In the genomic region with DNA sequence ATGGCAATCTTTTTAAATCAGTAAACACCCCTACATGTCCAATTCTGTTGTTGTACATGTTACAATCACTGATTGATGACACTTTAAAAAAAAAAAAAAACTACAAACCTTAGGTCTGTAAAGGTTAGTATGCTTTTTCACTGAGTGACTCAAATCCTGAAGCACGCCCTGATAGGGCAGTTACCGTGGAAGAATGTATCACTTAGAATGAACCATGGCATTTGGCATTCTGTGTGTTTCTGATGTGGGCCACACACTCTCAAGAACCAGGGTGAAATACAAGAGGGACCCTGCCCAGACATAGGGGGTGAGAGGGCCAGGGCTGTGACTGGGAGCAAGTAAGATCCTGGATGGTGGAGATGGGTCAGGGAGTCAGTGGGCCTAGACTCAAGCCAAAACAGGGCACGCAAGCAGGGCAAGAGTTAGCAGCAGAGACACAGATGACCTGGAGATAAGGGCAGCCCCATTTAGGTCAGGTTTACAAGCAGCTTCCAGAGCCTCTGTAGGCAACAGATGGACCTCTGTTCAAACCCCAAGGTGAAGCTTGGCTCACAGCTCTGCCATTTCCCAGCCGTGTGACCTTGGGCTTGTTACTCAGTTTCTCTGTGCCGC, we compare ENCODE assay signal across 1 cellular context.
TF ChIP-seq lines count a peak whose summit lies in the region.

No MANE protein-coding gene starts in this region.

TF ChIP-seq in GM23338, 12 proteins besides CTCF, POLR2A, EP300 and RAD21:
- no peak for TF ChIP-seq STAT1 (IDR thresholded peaks at IDR 0.05; ENCODE audit: unreplicated experiment)
- TF ChIP-seq NANOG (IDR thresholded peaks at IDR 0.05; ENCODE audit: borderline replicate concordance), result no peak
- TF ChIP-seq ZNF331 (CRISPR knock-in tag; IDR thresholded peaks at IDR 0.05; ENCODE audit: low read depth), result no peak
- TF ChIP-seq, protein P1, sequence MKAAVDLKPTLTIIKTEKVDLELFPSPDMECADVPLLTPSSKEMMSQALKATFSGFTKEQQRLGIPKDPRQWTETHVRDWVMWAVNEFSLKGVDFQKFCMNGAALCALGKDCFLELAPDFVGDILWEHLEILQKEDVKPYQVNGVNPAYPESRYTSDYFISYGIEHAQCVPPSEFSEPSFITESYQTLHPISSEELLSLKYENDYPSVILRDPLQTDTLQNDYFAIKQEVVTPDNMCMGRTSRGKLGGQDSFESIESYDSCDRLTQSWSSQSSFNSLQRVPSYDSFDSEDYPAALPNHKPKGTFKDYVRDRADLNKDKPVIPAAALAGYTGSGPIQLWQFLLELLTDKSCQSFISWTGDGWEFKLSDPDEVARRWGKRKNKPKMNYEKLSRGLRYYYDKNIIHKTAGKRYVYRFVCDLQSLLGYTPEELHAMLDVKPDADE (IDR thresholded peaks at IDR 0.05), result no peak
- TF ChIP-seq, protein P2, sequence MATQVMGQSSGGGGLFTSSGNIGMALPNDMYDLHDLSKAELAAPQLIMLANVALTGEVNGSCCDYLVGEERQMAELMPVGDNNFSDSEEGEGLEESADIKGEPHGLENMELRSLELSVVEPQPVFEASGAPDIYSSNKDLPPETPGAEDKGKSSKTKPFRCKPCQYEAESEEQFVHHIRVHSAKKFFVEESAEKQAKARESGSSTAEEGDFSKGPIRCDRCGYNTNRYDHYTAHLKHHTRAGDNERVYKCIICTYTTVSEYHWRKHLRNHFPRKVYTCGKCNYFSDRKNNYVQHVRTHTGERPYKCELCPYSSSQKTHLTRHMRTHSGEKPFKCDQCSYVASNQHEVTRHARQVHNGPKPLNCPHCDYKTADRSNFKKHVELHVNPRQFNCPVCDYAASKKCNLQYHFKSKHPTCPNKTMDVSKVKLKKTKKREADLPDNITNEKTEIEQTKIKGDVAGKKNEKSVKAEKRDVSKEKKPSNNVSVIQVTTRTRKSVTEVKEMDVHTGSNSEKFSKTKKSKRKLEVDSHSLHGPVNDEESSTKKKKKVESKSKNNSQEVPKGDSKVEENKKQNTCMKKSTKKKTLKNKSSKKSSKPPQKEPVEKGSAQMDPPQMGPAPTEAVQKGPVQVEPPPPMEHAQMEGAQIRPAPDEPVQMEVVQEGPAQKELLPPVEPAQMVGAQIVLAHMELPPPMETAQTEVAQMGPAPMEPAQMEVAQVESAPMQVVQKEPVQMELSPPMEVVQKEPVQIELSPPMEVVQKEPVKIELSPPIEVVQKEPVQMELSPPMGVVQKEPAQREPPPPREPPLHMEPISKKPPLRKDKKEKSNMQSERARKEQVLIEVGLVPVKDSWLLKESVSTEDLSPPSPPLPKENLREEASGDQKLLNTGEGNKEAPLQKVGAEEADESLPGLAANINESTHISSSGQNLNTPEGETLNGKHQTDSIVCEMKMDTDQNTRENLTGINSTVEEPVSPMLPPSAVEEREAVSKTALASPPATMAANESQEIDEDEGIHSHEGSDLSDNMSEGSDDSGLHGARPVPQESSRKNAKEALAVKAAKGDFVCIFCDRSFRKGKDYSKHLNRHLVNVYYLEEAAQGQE (IDR thresholded peaks at IDR 0.05; ENCODE audit: unreplicated experiment), result no peak
- TF ChIP-seq ZNF114 (CRISPR knock-in tag; IDR thresholded peaks at IDR 0.05), result no peak
- TF ChIP-seq, protein P3, sequence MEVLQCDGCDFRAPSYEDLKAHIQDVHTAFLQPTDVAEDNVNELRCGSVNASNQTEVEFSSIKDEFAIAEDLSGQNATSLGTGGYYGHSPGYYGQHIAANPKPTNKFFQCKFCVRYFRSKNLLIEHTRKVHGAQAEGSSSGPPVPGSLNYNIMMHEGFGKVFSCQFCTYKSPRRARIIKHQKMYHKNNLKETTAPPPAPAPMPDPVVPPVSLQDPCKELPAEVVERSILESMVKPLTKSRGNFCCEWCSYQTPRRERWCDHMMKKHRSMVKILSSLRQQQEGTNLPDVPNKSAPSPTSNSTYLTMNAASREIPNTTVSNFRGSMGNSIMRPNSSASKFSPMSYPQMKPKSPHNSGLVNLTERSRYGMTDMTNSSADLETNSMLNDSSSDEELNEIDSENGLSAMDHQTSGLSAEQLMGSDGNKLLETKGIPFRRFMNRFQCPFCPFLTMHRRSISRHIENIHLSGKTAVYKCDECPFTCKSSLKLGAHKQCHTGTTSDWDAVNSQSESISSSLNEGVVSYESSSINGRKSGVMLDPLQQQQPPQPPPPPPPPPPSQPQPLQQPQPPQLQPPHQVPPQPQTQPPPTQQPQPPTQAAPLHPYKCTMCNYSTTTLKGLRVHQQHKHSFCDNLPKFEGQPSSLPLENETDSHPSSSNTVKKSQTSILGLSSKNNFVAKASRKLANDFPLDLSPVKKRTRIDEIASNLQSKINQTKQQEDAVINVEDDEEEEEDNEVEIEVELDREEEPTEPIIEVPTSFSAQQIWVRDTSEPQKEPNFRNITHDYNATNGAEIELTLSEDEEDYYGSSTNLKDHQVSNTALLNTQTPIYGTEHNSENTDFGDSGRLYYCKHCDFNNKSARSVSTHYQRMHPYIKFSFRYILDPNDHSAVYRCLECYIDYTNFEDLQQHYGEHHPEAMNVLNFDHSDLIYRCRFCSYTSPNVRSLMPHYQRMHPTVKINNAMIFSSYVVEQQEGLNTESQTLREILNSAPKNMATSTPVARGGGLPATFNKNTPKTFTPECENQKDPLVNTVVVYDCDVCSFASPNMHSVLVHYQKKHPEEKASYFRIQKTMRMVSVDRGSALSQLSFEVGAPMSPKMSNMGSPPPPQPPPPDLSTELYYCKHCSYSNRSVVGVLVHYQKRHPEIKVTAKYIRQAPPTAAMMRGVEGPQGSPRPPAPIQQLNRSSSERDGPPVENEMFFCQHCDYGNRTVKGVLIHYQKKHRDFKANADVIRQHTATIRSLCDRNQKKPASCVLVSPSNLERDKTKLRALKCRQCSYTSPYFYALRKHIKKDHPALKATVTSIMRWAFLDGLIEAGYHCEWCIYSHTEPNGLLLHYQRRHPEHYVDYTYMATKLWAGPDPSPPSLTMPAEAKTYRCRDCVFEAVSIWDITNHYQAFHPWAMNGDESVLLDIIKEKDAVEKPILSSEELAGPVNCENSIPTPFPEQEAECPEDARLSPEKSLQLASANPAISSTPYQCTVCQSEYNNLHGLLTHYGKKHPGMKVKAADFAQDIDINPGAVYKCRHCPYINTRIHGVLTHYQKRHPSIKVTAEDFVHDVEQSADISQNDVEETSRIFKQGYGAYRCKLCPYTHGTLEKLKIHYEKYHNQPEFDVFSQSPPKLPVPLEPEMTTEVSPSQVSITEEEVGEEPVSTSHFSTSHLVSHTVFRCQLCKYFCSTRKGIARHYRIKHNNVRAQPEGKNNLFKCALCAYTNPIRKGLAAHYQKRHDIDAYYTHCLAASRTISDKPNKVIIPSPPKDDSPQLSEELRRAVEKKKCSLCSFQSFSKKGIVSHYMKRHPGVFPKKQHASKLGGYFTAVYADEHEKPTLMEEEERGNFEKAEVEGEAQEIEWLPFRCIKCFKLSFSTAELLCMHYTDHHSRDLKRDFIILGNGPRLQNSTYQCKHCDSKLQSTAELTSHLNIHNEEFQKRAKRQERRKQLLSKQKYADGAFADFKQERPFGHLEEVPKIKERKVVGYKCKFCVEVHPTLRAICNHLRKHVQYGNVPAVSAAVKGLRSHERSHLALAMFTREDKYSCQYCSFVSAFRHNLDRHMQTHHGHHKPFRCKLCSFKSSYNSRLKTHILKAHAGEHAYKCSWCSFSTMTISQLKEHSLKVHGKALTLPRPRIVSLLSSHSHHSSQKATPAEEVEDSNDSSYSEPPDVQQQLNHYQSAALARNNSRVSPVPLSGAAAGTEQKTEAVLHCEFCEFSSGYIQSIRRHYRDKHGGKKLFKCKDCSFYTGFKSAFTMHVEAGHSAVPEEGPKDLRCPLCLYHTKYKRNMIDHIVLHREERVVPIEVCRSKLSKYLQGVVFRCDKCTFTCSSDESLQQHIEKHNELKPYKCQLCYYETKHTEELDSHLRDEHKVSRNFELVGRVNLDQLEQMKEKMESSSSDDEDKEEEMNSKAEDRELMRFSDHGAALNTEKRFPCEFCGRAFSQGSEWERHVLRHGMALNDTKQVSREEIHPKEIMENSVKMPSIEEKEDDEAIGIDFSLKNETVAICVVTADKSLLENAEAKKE (CRISPR knock-in tag; IDR thresholded peaks at IDR 0.05), result no peak
- TF ChIP-seq EZH2phosphoT487 (IDR thresholded peaks at IDR 0.05; ENCODE audit: unreplicated experiment), result no peak
- no peak for TF ChIP-seq CREB1 (CRISPR knock-in tag; IDR thresholded peaks at IDR 0.05; ENCODE audit: low read depth)
- no peak for TF ChIP-seq EZH2 (IDR thresholded peaks at IDR 0.05; ENCODE audit: low read depth, unreplicated experiment)
- TF ChIP-seq POLR2AphosphoS5 (IDR thresholded peaks at IDR 0.05; ENCODE audit: low read depth), result no peak
- TF ChIP-seq JUNB (IDR thresholded peaks at IDR 0.05; ENCODE audit: unreplicated experiment), result no peak
